In the genomic region with DNA sequence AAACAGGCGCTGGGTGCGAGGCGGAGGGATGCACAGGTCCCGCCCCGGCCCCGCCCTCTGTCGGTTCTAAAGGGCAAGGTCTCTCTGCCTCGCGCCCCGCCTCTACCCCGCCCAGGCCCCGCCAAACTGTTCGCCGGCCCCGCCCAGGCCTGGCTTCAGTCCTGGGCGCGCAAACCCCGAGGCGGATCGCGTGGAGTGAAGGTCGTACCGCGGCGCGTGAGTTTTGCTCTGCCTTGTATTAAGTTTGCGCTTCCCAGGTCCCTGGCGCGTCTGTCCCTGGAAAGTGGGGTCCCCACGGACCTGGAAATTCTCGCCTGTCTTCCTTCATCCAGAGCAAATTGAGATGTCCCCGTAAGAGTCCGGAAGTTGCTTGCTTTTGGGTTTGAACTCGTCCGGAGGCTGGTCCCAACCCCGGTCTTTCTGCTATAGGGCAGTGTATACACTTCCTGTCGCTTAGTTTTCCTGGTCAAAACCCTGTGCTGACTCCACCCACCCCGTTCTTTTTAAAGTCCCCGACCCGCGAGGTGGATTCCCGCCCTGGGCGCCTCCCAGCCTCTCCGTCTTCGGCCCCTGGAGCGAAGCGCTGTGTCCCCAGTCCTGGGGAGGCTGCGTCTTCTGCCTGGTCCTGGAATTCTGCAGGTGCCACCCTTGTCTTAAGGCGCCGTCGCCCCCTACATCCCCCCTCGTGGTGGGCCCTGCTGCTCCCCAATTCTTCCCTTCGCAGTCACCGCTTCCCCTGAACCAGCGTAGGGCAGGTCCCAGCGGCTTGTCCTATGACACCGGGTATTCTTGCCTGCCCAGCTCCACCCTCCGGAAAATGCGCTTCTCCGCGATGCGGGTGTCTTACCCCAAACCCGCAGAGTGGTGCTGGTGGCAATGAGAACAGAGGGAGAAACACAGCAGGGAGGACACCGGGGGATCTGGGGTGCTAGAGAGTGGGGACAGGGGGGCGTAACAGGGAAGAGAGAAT, we compare ENCODE assay signal across 8 cellular contexts. TPM values are rescaled to one million over a fixed set of nuclear protein-coding genes. Genes with fewer than 3 reads are reported as not detected.
DNase-seq lines count a peak whose midpoint lies in the region; ATAC-seq and TF ChIP-seq lines count a peak whose summit lies in the region.

No MANE protein-coding gene starts in this region.

- in situ Hi-C loops in GM18951 (cut with MboI; ENCODE audit: low sequenced_read_pairs, unreplicated experiment) = no loop called here

- H3K27ac ChIP-seq in layer of hippocampus (ENCODE audit: low read depth, low read length) = peak overlapping the region; percentile 18

- TF ChIP-seq POLR2A in GM18951 (IDR thresholded peaks at IDR 0.05; ENCODE audit: extremely low read depth, insufficient read depth, insufficient read length) = peak; percentile 79

- H3K4me3 Mint-ChIP-seq in activated CD4-positive, alpha-beta T cell treated with anti-CD3 and anti-CD28 coated beads for 36 hours = peak overlapping the region; percentile 83

- H3K4me1 Mint-ChIP-seq in activated CD4-positive, alpha-beta T cell treated with anti-CD3 and anti-CD28 coated beads for 36 hours = peaks cover 26% of the 10 kb centered on the region

- intact Hi-C loops in activated CD4-positive, alpha-beta T cell treated with anti-CD3 and anti-CD28 coated beads for 36 hours (cut with DNase I, micrococcal nuclease) = loop anchor here (1.0 to 2.0 kb wide), 8 partner anchors 9 to 829 kb away; a partner anchor contains a TSS

- POLR2A ChIA-PET in activated CD4-positive, alpha-beta T cell treated with anti-CD3 and anti-CD28 coated beads for 36 hours (lab: Charles Lee) = no interaction called here

- no peaks in the 10 kb centered on the region for H3K27me3 ChIP-seq in layer of hippocampus (ENCODE audit: control insufficient read depth, insufficient read depth, low read length)

- CTCF ChIA-PET in activated CD4-positive, alpha-beta T cell treated with anti-CD3 and anti-CD28 coated beads for 36 hours (lab: Charles Lee) = interaction anchor here (0.6 kb wide), 1 partner anchor 481 kb away, joined by 4 read pairs; no protein-coding TSS in a partner anchor

- ATAC-seq in HG03196 (IDR thresholded peaks at IDR 0.05; ENCODE audit: unreplicated experiment) (peak; percentile 86), GM18870 (IDR thresholded peaks at IDR 0.05; ENCODE audit: unreplicated experiment) (no peak)
- ATAC-seq in activated CD4-positive, alpha-beta T cell treated with anti-CD3 and anti-CD28 coated beads for 36 hours = peak; percentile 94

- peak; percentile 97 for DNase-seq in activated CD4-positive, alpha-beta T cell treated with anti-CD3 and anti-CD28 coated beads for 36 hours
- DNase-seq in cerebellar nuclear complex (lab: John Stamatoyannopoulos, UW) (peak; percentile 27 to 34), A172 (ENCODE audit: low spot score) (no peak)
- DNase-seq in stimulated activated CD4-positive, alpha-beta T cell treated with anti-CD3 and anti-CD28 coated beads, Interleukin-1b, Interleukin-23, amount 100 ng/mL, for 1 hour (ENCODE audit: low read depth in 2 of 2) = peak; percentile 48 to 84

- H3K36me3 Mint-ChIP-seq in activated CD4-positive, alpha-beta T cell treated with anti-CD3 and anti-CD28 coated beads for 36 hours (ENCODE audit: low read depth) = peaks cover 49% of the 10 kb centered on the region

- H3K27ac Mint-ChIP-seq in activated CD4-positive, alpha-beta T cell treated with anti-CD3 and anti-CD28 coated beads for 36 hours = peak overlapping the region; percentile 94

- H3K27me3 Mint-ChIP-seq in activated CD4-positive, alpha-beta T cell treated with anti-CD3 and anti-CD28 coated beads for 36 hours = no peaks in the 10 kb centered on the region

- peaks cover 10% of the 10 kb centered on the region for H3K9me3 Mint-ChIP-seq in activated CD4-positive, alpha-beta T cell treated with anti-CD3 and anti-CD28 coated beads for 36 hours (ENCODE audit: low read depth)

RNA-seq across cellular contexts. Expression of a gene that starts 8.6 kb away (rescaled TPM):
- 10 to 100 TPM; 25.7 to 29.9 TPM for total RNA-seq in activated CD4-positive, alpha-beta T cell treated with anti-CD3 and anti-CD28 coated beads for 36 hours
- total RNA-seq in A172 (2014; rRNA removed; shearing (Covaris generic)) = 2.2 and 2.5 TPM in 2 replicates

RNA-seq across cellular contexts. Expression of a gene that starts 34.0 kb away (rescaled TPM):
- 10 to 100 TPM; 19.0 to 21.5 TPM for total RNA-seq in activated CD4-positive, alpha-beta T cell treated with anti-CD3 and anti-CD28 coated beads for 36 hours
- 4.9 and 6.3 TPM in 2 replicates for total RNA-seq in A172 (2014; rRNA removed; shearing (Covaris generic))
